In the genomic region with DNA sequence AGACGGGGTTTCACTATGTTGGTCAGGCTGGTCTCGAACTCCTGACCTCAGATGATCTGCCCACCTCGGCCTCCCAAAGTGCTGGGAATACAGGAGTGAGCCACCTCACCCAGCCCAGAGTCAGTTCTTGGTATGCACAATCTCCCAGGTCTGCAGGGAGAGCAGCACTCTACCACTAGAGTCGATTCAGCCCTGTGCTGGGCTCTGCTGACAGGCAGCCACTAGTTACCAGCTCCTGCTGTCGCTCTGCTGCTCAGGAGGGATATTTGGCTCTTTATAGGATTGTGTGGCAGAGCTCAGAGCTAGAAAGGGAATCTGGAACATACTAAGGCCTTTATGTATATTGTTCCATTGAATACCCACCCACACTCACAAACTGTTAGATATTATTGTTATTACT, we compare ENCODE assay signal across 1 cellular context.
TF ChIP-seq lines count a peak whose summit lies in the region.

No MANE protein-coding gene starts in this region.

TF ChIP-seq in WTC11, 78 proteins besides CTCF, POLR2A, EP300 and RAD21 (continued from another document):
- no peak for TF ChIP-seq FOXP4 (CRISPR knock-in tag; IDR thresholded peaks at IDR 0.05)
- no peak for TF ChIP-seq ZNF532 (CRISPR knock-in tag; IDR thresholded peaks at IDR 0.05; ENCODE audit: borderline replicate concordance)
- TF ChIP-seq TEAD1 (CRISPR knock-in tag; IDR thresholded peaks at IDR 0.05), result no peak
TF ChIP-seq in WTC11: peak in this region for 0.
